9 cellular contexts compared by ENCODE assay signal in the genomic region with DNA sequence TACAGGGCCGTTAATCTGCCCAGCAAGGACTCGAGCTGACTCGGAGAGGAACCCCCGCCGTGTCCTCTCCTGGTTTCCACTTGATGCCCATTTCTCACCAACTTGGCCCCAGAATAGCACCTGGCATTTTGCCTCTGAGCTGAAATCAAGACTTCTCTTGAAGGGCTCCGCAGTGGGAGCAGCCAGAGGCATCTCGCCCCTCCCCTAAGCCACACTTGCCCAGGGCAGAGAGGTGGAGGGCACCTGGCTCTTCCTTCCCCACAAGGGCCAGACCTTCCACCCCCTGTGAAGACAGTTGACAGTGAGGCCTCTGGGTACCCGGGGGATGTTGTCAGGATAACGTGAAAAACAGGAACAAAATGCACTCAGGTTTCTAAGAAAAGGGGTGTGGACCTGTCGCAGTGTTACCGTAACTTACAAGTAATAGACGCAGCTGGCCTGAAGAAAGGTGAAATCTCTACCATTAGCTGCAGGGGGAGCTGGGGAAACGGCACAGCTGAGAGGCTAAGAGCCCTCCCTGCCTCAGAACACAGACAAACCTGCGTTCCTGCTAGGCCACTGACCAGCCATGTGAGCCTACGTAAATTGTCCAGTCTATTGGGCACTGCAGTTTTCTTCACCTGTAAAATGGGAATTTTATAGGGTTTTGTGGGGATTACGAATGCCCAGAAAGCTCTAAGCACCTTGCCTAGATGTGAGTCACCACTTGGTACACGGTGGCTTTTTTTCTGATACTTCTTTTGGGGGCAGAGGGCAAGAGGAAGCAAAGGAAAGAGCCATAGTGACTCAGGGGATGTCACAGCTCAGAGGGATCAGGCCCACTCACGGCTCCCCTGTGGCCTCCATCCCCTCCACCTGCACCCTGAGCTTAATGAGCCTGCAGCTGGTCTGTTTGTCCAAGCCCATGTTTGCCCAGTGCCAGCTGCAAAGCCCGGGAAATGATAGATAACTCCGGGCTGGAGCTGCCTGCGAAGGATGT. TPM values are rescaled to one million over a fixed set of nuclear protein-coding genes. Genes with fewer than 3 reads are reported as not detected.
DNase-seq lines count a peak whose midpoint lies in the region; ATAC-seq and TF ChIP-seq lines count a peak whose summit lies in the region.
"Had no signal": no experiment of that assay in that cellular context is flagged by ENCODE, and none has a peak within 500 bp of the region (broad histone marks: within the 10 kb centered on the region; RNA-seq: fewer than 3 reads in every experiment).

No MANE protein-coding gene starts in this region.

- no peak overlapping the region for H3K18ac ChIP-seq in H9 (ENCODE audit: insufficient read length, low read depth, low read length)

- H4K8ac ChIP-seq in H9 (replicated peaks; ENCODE audit: insufficient read length, low read depth, low read length): no peak overlapping the region

- H3K4me3 ChIP-seq in PC-9 (peak overlapping the region; percentile 9; the same call in 1 of the 2 replicates), upper lobe of right lung (no peak overlapping the region), gastroesophageal sphincter (no peak overlapping the region)

- no peak overlapping the region for H4K91ac ChIP-seq in H9 (ENCODE audit: insufficient read length, low read depth, low read length)

- POLR2A ChIA-PET in PC-9 (lab: Charles Lee; ENCODE audit: unreplicated experiment): interaction anchor here (0.5 kb wide), 1 partner anchor 65 kb away, joined by 5 read pairs; a partner anchor contains a TSS

- no peaks in the 10 kb centered on the region for H3K9me3 ChIP-seq in H9 (ENCODE audit: control insufficient read depth, low read depth, low read length)
- H3K9me3 ChIP-seq in PC-9 (ENCODE audit: insufficient read depth, low read depth): no peaks in the 10 kb centered on the region
- H3K9me3 ChIP-seq in upper lobe of right lung: no peaks in the 10 kb centered on the region
- no peaks in the 10 kb centered on the region for H3K9me3 ChIP-seq in gastroesophageal sphincter

- CTCF ChIA-PET in PC-9 (lab: Charles Lee): interaction anchor here (0.5 to 0.7 kb wide), 5 partner anchors 79 to 306 kb away, joined by 3 to 7 read pairs (median 5); no protein-coding TSS in a partner anchor

- no peak overlapping the region for H2BK15ac ChIP-seq in H9 (ENCODE audit: low read depth, low read length)

- H3K4me1 ChIP-seq in H9 (ENCODE audit: insufficient read depth, low read length) (peaks cover 6% of the 10 kb centered on the region; the same call in 1 of the 2 replicates), PC-9 (replicated peaks; ENCODE audit: insufficient read depth) (peaks cover 54% of the 10 kb centered on the region), upper lobe of right lung (peaks cover 19% of the 10 kb centered on the region), gastroesophageal sphincter (peaks cover 0 to 52% (median 5%) of the 10 kb centered on the region in 3 donors)

- H3K36me3 ChIP-seq in PC-9 (ENCODE audit: low read depth) (no peaks in the 10 kb centered on the region), upper lobe of right lung (peaks cover 4% of the 10 kb centered on the region), gastroesophageal sphincter (peaks cover 0 to 21% of the 10 kb centered on the region in 2 donors)

- no peaks in the 10 kb centered on the region; the same call in 1 of the 2 replicates for H3K27me3 ChIP-seq in H9 (ENCODE audit: insufficient read depth, low read length)
- H3K27me3 ChIP-seq in PC-9 (ENCODE audit: insufficient read depth, low read depth): no peaks in the 10 kb centered on the region
- H3K27me3 ChIP-seq in upper lobe of right lung: peaks cover 6% of the 10 kb centered on the region
- peaks cover 62% of the 10 kb centered on the region for H3K27me3 ChIP-seq in gastroesophageal sphincter

- no peaks in the 10 kb centered on the region for H3K9me2 ChIP-seq in PC-9 (ENCODE audit: insufficient read depth)

- H2AK5ac ChIP-seq in H9 (ENCODE audit: insufficient read length, low read length): no peak overlapping the region

- peaks cover 9% of the 10 kb centered on the region for H3K23me2 ChIP-seq in H9 (ENCODE audit: insufficient read length, low read depth, low read length, poor library complexity, severe bottlenecking)

- peak; percentile 77 for DNase-seq in COR-L47 (lab: John Stamatoyannopoulos, UW)
- peak; percentile 72 for DNase-seq in H9
- DNase-seq in PC-9: peak; percentile 60 to 93
- peak; percentile 31 for DNase-seq in endothelial cell (ENCODE audit: low spot score)
- DNase-seq in upper lobe of right lung: no peak
- DNase-seq in GOT3 (lab: John Stamatoyannopoulos, UW): no peak

- ATAC-seq in upper lobe of right lung (peak; percentile 40), gastroesophageal sphincter (no peak), GM21723 (IDR thresholded peaks at IDR 0.05; ENCODE audit: unreplicated experiment) (no peak)

- no TSS peak for BruUV-seq in PC-9 (replicated peaks; lab: Mats Ljungman, UMichigan)

- peak; percentile 58 for TF ChIP-seq CTCF in H9 (conservative IDR thresholded peaks at IDR 0.05)
- peak; percentile 70 for TF ChIP-seq CTCF in PC-9 (conservative IDR thresholded peaks at IDR 0.05)
- TF ChIP-seq CTCF in endothelial cell (IDR thresholded peaks at IDR 0.05; ENCODE audit: unreplicated experiment): no peak
- TF ChIP-seq CTCF in upper lobe of right lung (IDR thresholded peaks at IDR 0.05): no peak
- no peak for TF ChIP-seq CTCF in gastroesophageal sphincter (IDR thresholded peaks at IDR 0.05)

- no peak for TF ChIP-seq POLR2A in gastroesophageal sphincter (IDR thresholded peaks at IDR 0.05)

- H4K5ac ChIP-seq in H9 (ENCODE audit: insufficient read length, low read depth, low read length): no peak overlapping the region

- no peak overlapping the region for H2BK12ac ChIP-seq in H9 (ENCODE audit: insufficient read length, low read depth, low read length)

- H3K4me2 ChIP-seq in H9 (ENCODE audit: insufficient read depth, insufficient read length, low read length): no peak overlapping the region
- peak overlapping the region; percentile 61 for H3K4me2 ChIP-seq in PC-9
- H3K4me2 ChIP-seq: KMS-11 had no signal

- no peak overlapping the region for H3K27ac Mint-ChIP-seq in H9
- H3K27ac Mint-ChIP-seq in endothelial cell (ENCODE audit: unreplicated experiment): no peak overlapping the region

- H3K9ac ChIP-seq in H9 (ENCODE audit: extremely low read depth, insufficient read length, low read length): no peak overlapping the region
- H3K9ac ChIP-seq: KMS-11 had no signal

- no peaks in the 10 kb centered on the region for H3K79me1 ChIP-seq in H9 (ENCODE audit: insufficient read depth, low read depth, low read length, poor library complexity, severe bottlenecking)

- no peak overlapping the region for H3K4ac ChIP-seq in H9 (ENCODE audit: low read depth, low read length)

- H3K27me3 Mint-ChIP-seq in H9 (ENCODE audit: low read depth) (peaks cover 68% of the 10 kb centered on the region), endothelial cell (ENCODE audit: unreplicated experiment) (peaks cover 7% of the 10 kb centered on the region)

- no peak overlapping the region for H3K14ac ChIP-seq in H9 (ENCODE audit: insufficient read depth, low read length)

- no CpG with 5 or more reads among the region's 21 CpGs for WGBS in H9 (ENCODE audit: extremely low coverage, insufficient read length, low lambda C conversion rate)
- 52% methylated on average over 3 to 4 of the region's 21 CpGs for WGBS in gastroesophageal sphincter (ENCODE audit: low coverage in 1 of 2), 2 donors

- no peak overlapping the region for H3K23ac ChIP-seq in H9 (ENCODE audit: insufficient read length, low read depth, low read length)

- H3K27ac ChIP-seq in H9 (ENCODE audit: insufficient read length, low read depth, low read length) (no peak overlapping the region), PC-9 (peak overlapping the region; percentile 81), upper lobe of right lung (no peak overlapping the region), gastroesophageal sphincter (no peak overlapping the region)
- H3K27ac ChIP-seq: KMS-11 had no signal

- no peak overlapping the region for H2BK5ac ChIP-seq in H9 (ENCODE audit: insufficient read length, low read length)

- H3K36me3 Mint-ChIP-seq in H9 (ENCODE audit: insufficient read depth in 1 of 3, low read depth in 3 of 3) (peaks cover 0 to 3% (median 0%) of the 10 kb centered on the region in 3 experiments; a peak in 2 of 7 replicates), endothelial cell (ENCODE audit: low read depth, unreplicated experiment) (no peaks in the 10 kb centered on the region)

- H3K9me3 Mint-ChIP-seq in H9: no peaks in the 10 kb centered on the region
- no peaks in the 10 kb centered on the region for H3K9me3 Mint-ChIP-seq in endothelial cell (ENCODE audit: unreplicated experiment)

- no peak overlapping the region for H2BK120ac ChIP-seq in H9 (ENCODE audit: low read depth, low read length, poor library complexity, severe bottlenecking)

- intact Hi-C loops in PC-9 (cut with micrococcal nuclease; ENCODE audit: unreplicated experiment): loop anchor here (1.0 to 5.0 kb wide), 5 partner anchors 96 to 386 kb away; no protein-coding TSS in a partner anchor
- intact Hi-C loops in upper lobe of right lung (cut with DNase I): no loop called here

- H4K20me1 ChIP-seq in H9 (ENCODE audit: control insufficient read depth, insufficient read depth, insufficient read length): no peaks in the 10 kb centered on the region
- H4K20me1 ChIP-seq in PC-9 (ENCODE audit: insufficient read depth): no peaks in the 10 kb centered on the region

- H3F3A ChIP-seq in PC-9 (ENCODE audit: insufficient read depth, low read depth): peaks cover 46% of the 10 kb centered on the region

- H3K79me2 ChIP-seq in H9 (ENCODE audit: insufficient read depth, low read length) (no peaks in the 10 kb centered on the region), PC-9 (ENCODE audit: low read depth) (no peaks in the 10 kb centered on the region)

- H2AFZ ChIP-seq in H9 (ENCODE audit: low read length): no peak overlapping the region
- no peak overlapping the region for H2AFZ ChIP-seq in PC-9

- H3K4me3 Mint-ChIP-seq in H9 (no peak overlapping the region), endothelial cell (ENCODE audit: unreplicated experiment) (no peak overlapping the region)

- H3K4me1 Mint-ChIP-seq in H9: peaks cover 40 to 58% of the 10 kb centered on the region in 2 experiments
- H3K4me1 Mint-ChIP-seq in endothelial cell (ENCODE audit: unreplicated experiment): peaks cover 2% of the 10 kb centered on the region

- H2BK20ac ChIP-seq in H9 (ENCODE audit: low read depth, low read length, poor library complexity, severe bottlenecking): no peak overlapping the region

- no peak overlapping the region for H3K56ac ChIP-seq in H9 (ENCODE audit: insufficient read length, low read depth, low read length)

- TF ChIP-seq EP300 in gastroesophageal sphincter (IDR thresholded peaks at IDR 0.05): no peak

- no peak overlapping the region for H3T11ph ChIP-seq in H9 (ENCODE audit: low read length)

RNA-seq across cellular contexts. Expression of a gene that starts 18.6 kb away (rescaled TPM):
- total RNA-seq in H9 (2021): 0.81 and 0.83 TPM in 2 replicates
- 0.11 TPM in 1 of 2 replicates, not detected in the other for total RNA-seq in PC-9 (2021)
- not detected for total RNA-seq in endothelial cell (ENCODE audit: unreplicated experiment)
- not detected for total RNA-seq in upper lobe of right lung
- total RNA-seq in gastroesophageal sphincter: under 1 TPM in 3 of 4 donors, not detected in 1; 0.27 to 0.62 (median 0.32) TPM

Comparison
In these comparisons a context has a peak if more than half of its experiments do, and no peak if none do; other contexts are left out.
1. DNase-seq: peak in COR-L47 (single experiment), H9 (single experiment), PC-9 (2 of 2) and endothelial cell (single experiment); none in upper lobe of right lung (single experiment) and GOT3 (single experiment).
2. CTCF ChIP-seq: peak in H9 (single experiment) and PC-9 (single experiment); none in endothelial cell (single experiment), upper lobe of right lung (single experiment) and gastroesophageal sphincter (0 of 4).